1 cellular context compared by ENCODE assay signal in the genomic region with DNA sequence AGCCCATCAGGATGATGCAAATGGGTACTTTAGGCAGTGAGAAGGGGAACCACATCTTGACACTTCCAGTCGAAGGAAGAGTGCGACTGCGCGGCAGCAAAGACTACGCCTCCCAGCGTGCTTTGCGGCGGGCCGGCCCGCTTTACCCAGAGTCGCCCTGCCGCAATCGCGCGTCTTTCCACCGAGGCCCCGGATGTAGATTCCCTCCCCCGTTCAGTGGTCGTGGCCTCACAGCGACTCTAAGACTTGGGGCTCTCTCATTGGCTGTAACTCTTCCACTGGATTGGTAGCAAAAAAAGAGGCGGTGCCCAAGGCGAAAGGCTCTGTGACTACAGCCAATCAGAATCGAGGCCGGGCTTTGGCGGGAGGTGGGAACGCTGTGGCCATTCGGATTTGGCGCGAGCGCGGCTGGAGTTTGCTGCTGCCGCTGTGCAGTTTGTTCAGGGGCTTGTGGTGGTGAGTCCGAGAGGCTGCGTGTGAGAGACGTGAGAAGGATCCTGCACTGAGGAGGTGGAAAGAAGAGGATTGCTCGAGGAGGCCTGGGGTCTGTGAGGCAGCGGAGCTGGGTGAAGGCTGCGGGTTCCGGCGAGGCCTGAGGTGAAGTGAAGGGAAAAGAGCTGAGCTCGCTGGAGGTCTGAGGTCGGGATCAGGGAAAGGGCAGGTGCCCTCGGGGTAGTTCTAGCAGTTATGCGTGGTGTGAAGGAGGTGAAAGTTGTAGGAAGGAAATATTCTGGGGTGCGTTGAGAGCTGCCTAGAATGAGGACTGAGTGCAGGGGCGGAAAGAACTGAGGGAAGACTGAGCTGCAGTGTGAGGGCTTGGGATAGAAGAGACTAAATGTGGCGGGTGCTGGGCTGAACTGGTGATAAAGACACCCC.
TF ChIP-seq lines count a peak whose summit lies in the region.

A gene with protein sequence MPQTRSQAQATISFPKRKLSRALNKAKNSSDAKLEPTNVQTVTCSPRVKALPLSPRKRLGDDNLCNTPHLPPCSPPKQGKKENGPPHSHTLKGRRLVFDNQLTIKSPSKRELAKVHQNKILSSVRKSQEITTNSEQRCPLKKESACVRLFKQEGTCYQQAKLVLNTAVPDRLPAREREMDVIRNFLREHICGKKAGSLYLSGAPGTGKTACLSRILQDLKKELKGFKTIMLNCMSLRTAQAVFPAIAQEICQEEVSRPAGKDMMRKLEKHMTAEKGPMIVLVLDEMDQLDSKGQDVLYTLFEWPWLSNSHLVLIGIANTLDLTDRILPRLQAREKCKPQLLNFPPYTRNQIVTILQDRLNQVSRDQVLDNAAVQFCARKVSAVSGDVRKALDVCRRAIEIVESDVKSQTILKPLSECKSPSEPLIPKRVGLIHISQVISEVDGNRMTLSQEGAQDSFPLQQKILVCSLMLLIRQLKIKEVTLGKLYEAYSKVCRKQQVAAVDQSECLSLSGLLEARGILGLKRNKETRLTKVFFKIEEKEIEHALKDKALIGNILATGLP (plus strand): TSS at position 386 of the 876 bp plus-strand sequence. CDS start 1,542 bp downstream, outside the sequence.

TF ChIP-seq in HepG2, 621 proteins besides CTCF, POLR2A, EP300 and RAD21 (continued from another document and continues in another):
- TF ChIP-seq, protein P1, sequence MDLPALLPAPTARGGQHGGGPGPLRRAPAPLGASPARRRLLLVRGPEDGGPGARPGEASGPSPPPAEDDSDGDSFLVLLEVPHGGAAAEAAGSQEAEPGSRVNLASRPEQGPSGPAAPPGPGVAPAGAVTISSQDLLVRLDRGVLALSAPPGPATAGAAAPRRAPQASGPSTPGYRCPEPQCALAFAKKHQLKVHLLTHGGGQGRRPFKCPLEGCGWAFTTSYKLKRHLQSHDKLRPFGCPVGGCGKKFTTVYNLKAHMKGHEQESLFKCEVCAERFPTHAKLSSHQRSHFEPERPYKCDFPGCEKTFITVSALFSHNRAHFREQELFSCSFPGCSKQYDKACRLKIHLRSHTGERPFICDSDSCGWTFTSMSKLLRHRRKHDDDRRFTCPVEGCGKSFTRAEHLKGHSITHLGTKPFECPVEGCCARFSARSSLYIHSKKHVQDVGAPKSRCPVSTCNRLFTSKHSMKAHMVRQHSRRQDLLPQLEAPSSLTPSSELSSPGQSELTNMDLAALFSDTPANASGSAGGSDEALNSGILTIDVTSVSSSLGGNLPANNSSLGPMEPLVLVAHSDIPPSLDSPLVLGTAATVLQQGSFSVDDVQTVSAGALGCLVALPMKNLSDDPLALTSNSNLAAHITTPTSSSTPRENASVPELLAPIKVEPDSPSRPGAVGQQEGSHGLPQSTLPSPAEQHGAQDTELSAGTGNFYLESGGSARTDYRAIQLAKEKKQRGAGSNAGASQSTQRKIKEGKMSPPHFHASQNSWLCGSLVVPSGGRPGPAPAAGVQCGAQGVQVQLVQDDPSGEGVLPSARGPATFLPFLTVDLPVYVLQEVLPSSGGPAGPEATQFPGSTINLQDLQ (CRISPR knock-in tag; IDR thresholded peaks at IDR 0.05), result no peak
- TF ChIP-seq ZBTB21 (CRISPR knock-in tag; IDR thresholded peaks at IDR 0.05) (no peak), ZNF556 (CRISPR knock-in tag; IDR thresholded peaks at IDR 0.05; ENCODE audit: borderline replicate concordance) (peak; percentile 52; the same call in 1 of the 2 replicates), ZNF572 (CRISPR knock-in tag; IDR thresholded peaks at IDR 0.05) (no peak; the same call in 1 of the 2 replicates), ZNF619 (CRISPR knock-in tag; IDR thresholded peaks at IDR 0.05) (peak; percentile 98; the same call in 1 of the 2 replicates), RXRB (CRISPR knock-in tag; IDR thresholded peaks at IDR 0.05; ENCODE audit: borderline replicate concordance) (no peak), ZNF841 (CRISPR knock-in tag; IDR thresholded peaks at IDR 0.05; ENCODE audit: borderline replicate concordance) (0 out of 2 replicates have a peak, but pooled peaks have one; percentile 29), SKI (IDR thresholded peaks at IDR 0.05; ENCODE audit: partially characterized antibody) (no peak), HMG20A (CRISPR knock-in tag; IDR thresholded peaks at IDR 0.05; ENCODE audit: borderline replicate concordance) (no peak), SYNCRIP (IDR thresholded peaks at IDR 0.05; ENCODE audit: insufficient read depth, low read depth, low read length) (no peak), CREB1 (IDR thresholded peaks at IDR 0.05) (peak; percentile 83), CREB1 (CRISPR knock-in tag; IDR thresholded peaks at IDR 0.05) (peak; percentile 93), NFKBIZ (CRISPR knock-in tag; IDR thresholded peaks at IDR 0.05) (peak; percentile 85; the same call in 1 of the 2 replicates), ZNF180 (CRISPR knock-in tag; IDR thresholded peaks at IDR 0.05; ENCODE audit: borderline replicate concordance, low read depth) (no peak), HES4 (CRISPR knock-in tag; IDR thresholded peaks at IDR 0.05; ENCODE audit: borderline replicate concordance) (no peak; the same call in 1 of the 2 replicates), ZNF782 (CRISPR knock-in tag; IDR thresholded peaks at IDR 0.05; ENCODE audit: borderline replicate concordance) (peak; percentile 85; the same call in 1 of the 2 replicates)
- TF ChIP-seq, protein P2, sequence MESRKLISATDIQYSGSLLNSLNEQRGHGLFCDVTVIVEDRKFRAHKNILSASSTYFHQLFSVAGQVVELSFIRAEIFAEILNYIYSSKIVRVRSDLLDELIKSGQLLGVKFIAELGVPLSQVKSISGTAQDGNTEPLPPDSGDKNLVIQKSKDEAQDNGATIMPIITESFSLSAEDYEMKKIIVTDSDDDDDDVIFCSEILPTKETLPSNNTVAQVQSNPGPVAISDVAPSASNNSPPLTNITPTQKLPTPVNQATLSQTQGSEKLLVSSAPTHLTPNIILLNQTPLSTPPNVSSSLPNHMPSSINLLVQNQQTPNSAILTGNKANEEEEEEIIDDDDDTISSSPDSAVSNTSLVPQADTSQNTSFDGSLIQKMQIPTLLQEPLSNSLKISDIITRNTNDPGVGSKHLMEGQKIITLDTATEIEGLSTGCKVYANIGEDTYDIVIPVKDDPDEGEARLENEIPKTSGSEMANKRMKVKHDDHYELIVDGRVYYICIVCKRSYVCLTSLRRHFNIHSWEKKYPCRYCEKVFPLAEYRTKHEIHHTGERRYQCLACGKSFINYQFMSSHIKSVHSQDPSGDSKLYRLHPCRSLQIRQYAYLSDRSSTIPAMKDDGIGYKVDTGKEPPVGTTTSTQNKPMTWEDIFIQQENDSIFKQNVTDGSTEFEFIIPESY (CRISPR knock-in tag; IDR thresholded peaks at IDR 0.05), result no peak
- TF ChIP-seq, protein P3, sequence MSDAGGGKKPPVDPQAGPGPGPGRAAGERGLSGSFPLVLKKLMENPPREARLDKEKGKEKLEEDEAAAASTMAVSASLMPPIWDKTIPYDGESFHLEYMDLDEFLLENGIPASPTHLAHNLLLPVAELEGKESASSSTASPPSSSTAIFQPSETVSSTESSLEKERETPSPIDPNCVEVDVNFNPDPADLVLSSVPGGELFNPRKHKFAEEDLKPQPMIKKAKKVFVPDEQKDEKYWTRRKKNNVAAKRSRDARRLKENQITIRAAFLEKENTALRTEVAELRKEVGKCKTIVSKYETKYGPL (CRISPR knock-in tag; IDR thresholded peaks at IDR 0.05), result 0 out of 2 replicates have a peak, but pooled peaks have one; percentile 21
- TF ChIP-seq, protein P4, sequence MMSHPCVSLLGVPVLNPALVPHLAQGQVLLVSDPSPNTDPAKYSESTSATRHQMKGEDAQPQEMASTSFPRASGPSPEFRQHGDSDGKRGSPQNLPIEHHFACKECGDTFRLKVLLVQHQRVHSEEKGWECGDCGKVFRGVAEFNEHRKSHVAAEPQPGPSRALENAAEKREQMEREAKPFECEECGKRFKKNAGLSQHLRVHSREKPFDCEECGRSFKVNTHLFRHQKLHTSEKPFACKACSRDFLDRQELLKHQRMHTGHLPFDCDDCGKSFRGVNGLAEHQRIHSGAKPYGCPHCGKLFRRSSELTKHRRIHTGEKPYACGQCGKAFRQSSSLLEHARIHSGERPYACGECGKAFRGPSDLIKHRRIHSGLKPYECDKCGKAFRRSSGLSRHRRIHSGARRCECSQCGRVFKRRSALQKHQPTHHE (CRISPR knock-in tag; IDR thresholded peaks at IDR 0.05; ENCODE audit: borderline replicate concordance), result no peak
- TF ChIP-seq, protein P5, sequence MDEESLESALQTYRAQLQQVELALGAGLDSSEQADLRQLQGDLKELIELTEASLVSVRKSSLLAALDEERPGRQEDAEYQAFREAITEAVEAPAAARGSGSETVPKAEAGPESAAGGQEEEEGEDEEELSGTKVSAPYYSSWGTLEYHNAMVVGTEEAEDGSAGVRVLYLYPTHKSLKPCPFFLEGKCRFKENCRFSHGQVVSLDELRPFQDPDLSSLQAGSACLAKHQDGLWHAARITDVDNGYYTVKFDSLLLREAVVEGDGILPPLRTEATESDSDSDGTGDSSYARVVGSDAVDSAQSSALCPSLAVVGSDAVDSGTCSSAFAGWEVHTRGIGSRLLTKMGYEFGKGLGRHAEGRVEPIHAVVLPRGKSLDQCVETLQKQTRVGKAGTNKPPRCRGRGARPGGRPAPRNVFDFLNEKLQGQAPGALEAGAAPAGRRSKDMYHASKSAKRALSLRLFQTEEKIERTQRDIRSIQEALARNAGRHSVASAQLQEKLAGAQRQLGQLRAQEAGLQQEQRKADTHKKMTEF (CRISPR knock-in tag; IDR thresholded peaks at IDR 0.05), result peak; percentile 69; the same call in 1 of the 2 replicates
- TF ChIP-seq, protein P6, sequence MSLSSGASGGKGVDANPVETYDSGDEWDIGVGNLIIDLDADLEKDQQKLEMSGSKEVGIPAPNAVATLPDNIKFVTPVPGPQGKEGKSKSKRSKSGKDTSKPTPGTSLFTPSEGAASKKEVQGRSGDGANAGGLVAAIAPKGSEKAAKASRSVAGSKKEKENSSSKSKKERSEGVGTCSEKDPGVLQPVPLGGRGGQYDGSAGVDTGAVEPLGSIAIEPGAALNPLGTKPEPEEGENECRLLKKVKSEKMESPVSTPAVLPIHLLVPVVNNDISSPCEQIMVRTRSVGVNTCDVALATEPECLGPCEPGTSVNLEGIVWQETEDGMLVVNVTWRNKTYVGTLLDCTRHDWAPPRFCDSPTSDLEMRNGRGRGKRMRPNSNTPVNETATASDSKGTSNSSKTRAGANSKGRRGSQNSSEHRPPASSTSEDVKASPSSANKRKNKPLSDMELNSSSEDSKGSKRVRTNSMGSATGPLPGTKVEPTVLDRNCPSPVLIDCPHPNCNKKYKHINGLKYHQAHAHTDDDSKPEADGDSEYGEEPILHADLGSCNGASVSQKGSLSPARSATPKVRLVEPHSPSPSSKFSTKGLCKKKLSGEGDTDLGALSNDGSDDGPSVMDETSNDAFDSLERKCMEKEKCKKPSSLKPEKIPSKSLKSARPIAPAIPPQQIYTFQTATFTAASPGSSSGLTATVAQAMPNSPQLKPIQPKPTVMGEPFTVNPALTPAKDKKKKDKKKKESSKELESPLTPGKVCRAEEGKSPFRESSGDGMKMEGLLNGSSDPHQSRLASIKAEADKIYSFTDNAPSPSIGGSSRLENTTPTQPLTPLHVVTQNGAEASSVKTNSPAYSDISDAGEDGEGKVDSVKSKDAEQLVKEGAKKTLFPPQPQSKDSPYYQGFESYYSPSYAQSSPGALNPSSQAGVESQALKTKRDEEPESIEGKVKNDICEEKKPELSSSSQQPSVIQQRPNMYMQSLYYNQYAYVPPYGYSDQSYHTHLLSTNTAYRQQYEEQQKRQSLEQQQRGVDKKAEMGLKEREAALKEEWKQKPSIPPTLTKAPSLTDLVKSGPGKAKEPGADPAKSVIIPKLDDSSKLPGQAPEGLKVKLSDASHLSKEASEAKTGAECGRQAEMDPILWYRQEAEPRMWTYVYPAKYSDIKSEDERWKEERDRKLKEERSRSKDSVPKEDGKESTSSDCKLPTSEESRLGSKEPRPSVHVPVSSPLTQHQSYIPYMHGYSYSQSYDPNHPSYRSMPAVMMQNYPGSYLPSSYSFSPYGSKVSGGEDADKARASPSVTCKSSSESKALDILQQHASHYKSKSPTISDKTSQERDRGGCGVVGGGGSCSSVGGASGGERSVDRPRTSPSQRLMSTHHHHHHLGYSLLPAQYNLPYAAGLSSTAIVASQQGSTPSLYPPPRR (CRISPR knock-in tag; IDR thresholded peaks at IDR 0.05; ENCODE audit: borderline replicate concordance), result no peak; the same call in 1 of the 2 replicates
- TF ChIP-seq, protein P7, sequence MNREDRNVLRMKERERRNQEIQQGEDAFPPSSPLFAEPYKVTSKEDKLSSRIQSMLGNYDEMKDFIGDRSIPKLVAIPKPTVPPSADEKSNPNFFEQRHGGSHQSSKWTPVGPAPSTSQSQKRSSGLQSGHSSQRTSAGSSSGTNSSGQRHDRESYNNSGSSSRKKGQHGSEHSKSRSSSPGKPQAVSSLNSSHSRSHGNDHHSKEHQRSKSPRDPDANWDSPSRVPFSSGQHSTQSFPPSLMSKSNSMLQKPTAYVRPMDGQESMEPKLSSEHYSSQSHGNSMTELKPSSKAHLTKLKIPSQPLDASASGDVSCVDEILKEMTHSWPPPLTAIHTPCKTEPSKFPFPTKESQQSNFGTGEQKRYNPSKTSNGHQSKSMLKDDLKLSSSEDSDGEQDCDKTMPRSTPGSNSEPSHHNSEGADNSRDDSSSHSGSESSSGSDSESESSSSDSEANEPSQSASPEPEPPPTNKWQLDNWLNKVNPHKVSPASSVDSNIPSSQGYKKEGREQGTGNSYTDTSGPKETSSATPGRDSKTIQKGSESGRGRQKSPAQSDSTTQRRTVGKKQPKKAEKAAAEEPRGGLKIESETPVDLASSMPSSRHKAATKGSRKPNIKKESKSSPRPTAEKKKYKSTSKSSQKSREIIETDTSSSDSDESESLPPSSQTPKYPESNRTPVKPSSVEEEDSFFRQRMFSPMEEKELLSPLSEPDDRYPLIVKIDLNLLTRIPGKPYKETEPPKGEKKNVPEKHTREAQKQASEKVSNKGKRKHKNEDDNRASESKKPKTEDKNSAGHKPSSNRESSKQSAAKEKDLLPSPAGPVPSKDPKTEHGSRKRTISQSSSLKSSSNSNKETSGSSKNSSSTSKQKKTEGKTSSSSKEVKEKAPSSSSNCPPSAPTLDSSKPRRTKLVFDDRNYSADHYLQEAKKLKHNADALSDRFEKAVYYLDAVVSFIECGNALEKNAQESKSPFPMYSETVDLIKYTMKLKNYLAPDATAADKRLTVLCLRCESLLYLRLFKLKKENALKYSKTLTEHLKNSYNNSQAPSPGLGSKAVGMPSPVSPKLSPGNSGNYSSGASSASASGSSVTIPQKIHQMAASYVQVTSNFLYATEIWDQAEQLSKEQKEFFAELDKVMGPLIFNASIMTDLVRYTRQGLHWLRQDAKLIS (CRISPR knock-in tag; IDR thresholded peaks at IDR 0.05), result no peak
- TF ChIP-seq, protein P8, sequence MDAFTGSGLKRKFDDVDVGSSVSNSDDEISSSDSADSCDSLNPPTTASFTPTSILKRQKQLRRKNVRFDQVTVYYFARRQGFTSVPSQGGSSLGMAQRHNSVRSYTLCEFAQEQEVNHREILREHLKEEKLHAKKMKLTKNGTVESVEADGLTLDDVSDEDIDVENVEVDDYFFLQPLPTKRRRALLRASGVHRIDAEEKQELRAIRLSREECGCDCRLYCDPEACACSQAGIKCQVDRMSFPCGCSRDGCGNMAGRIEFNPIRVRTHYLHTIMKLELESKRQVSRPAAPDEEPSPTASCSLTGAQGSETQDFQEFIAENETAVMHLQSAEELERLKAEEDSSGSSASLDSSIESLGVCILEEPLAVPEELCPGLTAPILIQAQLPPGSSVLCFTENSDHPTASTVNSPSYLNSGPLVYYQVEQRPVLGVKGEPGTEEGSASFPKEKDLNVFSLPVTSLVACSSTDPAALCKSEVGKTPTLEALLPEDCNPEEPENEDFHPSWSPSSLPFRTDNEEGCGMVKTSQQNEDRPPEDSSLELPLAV (CRISPR knock-in tag; conservative IDR thresholded peaks at IDR 0.05; ENCODE audit: low read depth), result no peak
- TF ChIP-seq, protein P9, sequence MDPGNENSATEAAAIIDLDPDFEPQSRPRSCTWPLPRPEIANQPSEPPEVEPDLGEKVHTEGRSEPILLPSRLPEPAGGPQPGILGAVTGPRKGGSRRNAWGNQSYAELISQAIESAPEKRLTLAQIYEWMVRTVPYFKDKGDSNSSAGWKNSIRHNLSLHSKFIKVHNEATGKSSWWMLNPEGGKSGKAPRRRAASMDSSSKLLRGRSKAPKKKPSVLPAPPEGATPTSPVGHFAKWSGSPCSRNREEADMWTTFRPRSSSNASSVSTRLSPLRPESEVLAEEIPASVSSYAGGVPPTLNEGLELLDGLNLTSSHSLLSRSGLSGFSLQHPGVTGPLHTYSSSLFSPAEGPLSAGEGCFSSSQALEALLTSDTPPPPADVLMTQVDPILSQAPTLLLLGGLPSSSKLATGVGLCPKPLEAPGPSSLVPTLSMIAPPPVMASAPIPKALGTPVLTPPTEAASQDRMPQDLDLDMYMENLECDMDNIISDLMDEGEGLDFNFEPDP (CRISPR knock-in tag; conservative IDR thresholded peaks at IDR 0.05), result no peak
